In the genomic region with DNA sequence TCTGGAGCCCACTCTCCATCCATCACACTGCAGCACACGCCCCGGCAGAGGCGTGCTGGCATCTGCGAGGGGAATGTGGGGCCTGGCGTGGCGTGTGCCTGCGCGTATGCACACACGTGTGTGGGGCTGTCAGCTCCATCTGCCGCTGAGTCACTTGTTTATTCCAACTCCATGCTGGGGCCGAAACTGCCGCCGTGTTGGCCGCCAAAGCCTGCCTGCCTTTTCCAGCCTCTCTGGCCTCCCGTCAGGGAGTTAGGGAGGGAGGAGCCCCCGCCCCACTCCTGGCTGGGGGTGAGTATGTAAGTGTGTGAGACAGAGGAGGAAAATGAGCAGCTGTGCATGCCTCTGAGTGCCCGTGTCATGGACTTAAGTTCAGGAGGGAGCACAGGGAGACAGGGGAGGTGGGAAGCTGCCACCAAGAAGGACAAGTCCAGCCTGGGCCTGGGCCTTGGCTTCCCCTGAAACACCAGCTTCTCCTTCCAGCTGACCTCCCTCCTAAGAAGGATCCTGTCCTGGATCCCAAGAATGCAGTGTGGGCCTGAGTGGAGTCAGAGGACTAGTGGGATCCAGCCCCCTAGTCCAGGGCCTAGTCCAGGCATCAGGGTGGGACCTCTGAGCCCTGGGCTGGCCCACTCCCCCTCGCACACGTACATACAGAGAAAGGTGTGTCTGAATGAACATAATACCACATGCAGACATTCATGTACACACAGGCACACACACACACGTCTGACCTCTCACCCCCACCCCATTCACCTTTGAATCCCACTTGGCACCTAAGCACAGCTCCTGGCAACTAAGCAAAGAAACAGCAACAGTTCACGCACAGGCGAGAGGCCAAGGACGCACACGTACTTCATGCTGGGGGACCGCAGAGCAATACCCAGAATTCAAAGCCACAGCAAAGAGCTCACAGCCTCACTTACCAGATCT, we compare ENCODE assay signal across 10 cellular contexts. TPM values are rescaled to one million over a fixed set of nuclear protein-coding genes. Genes with fewer than 3 reads are reported as not detected.
DNase-seq lines count a peak whose midpoint lies in the region; ATAC-seq lines count a peak whose summit lies in the region.
"Had no signal": no experiment of that assay in that cellular context is flagged by ENCODE, and none has a peak within 500 bp of the region (broad histone marks: within the 10 kb centered on the region; RNA-seq: fewer than 3 reads in every experiment).

No MANE protein-coding gene starts in this region.

- peak overlapping the region in 2 of 3 donors; percentile 44 to 56 for H3K4me3 ChIP-seq in skeletal muscle tissue (ENCODE audit: low read length in 3 of 3)

- H3K27me3 ChIP-seq in skeletal muscle tissue (ENCODE audit: control insufficient read depth in 3 of 3, insufficient read depth in 3 of 3, low read length in 3 of 3), result no peaks in the 10 kb centered on the region

- no peaks in the 10 kb centered on the region for H3K9me3 ChIP-seq in skeletal muscle tissue (ENCODE audit: control insufficient read depth in 3 of 3, low read length in 3 of 3)

- H3K9ac ChIP-seq in skeletal muscle tissue (ENCODE audit: low read depth in 1 of 3, low read length in 3 of 3), result peak overlapping the region; percentile 69 to 83 (median 69)

- H3K36me3 ChIP-seq in skeletal muscle tissue (ENCODE audit: control insufficient read depth in 3 of 3, insufficient read depth in 3 of 3, low read length in 3 of 3), result peaks cover 83 to 89% (median 87%) of the 10 kb centered on the region in 3 donors

- no peak for ATAC-seq in GM18858 (IDR thresholded peaks at IDR 0.05; ENCODE audit: unreplicated experiment)

- peak; percentile 30 for DNase-seq in DMS 273 treated with DMSO at 0.1 percent for 48 hours (lab: John Stamatoyannopoulos, UW)
- DNase-seq in amniotic epithelial cell (ENCODE audit: low read depth), result peak; percentile 86
- DNase-seq in hypothalamus (lab: John Stamatoyannopoulos, UW), result peak in 33 of 51 donors; percentile 18 to 83 (median 47)
- no peak for DNase-seq in NCI-H526 (lab: John Stamatoyannopoulos, UW)
- no peak for DNase-seq in NCI-H2029 treated with DMSO at 0.1 percent for 48 hours (lab: John Stamatoyannopoulos, UW)
- no peak for DNase-seq in HUDEP-2 (lab: John Stamatoyannopoulos, UW; ENCODE audit: unreplicated experiment in 76 of 76)
- DNase-seq: activated naive CD8-positive, alpha-beta T cell treated with anti-CD3 and anti-CD28 coated beads, Interleukin-2, amount 10 ng/mL, durations not matched to agents 7 days and 5 days; stimulated activated naive CD4-positive, alpha-beta T cell had no signal

- peaks cover 67 to 90% (median 89%) of the 10 kb centered on the region in 3 donors for H3K4me1 ChIP-seq in skeletal muscle tissue (ENCODE audit: control insufficient read depth in 3 of 3, insufficient read depth in 3 of 3, low read length in 3 of 3)

- peak overlapping the region; percentile 94 for H3K27ac ChIP-seq in skeletal muscle tissue (ENCODE audit: low read depth, low read length)

RNA-seq across cellular contexts. Expression of a gene that starts 24.7 kb away (rescaled TPM):
- 7.8 TPM for total RNA-seq in skeletal muscle tissue

Comparison
In these comparisons a context has a peak if more than half of its experiments do, and no peak if none do; other contexts are left out.
1. DNase-seq: peak in DMS 273 treated with DMSO at 0.1 percent for 48 hours (single experiment), amniotic epithelial cell (single experiment) and hypothalamus (33 of 51); none in NCI-H526 (0 of 2), NCI-H2029 treated with DMSO at 0.1 percent for 48 hours (single experiment) and HUDEP-2 (0 of 76).